In genomic region chr20:62142252-62143117, GRCh38 we compare ENCODE assay signal across 8 cellular contexts. TPM values are rescaled to one million over a fixed set of nuclear protein-coding genes. Genes with fewer than 3 reads are reported as not detected.
DNase-seq lines count a peak whose midpoint lies in the region; ATAC-seq, FAIRE-seq and TF ChIP-seq lines count a peak whose summit lies in the region.

No MANE protein-coding gene starts in this region.

- peak overlapping the region; percentile 91 to 98 for H3K27ac Mint-ChIP-seq in stimulated activated naive CD8-positive, alpha-beta T cell treated with anti-CD3 and anti-CD28 coated beads, Interleukin-15, amount 100 ng/mL, for 72 hours

- no peak for FAIRE-seq in GM12878 (lab: Jason Lieb, UNC)

- no peaks in the 10 kb centered on the region for H3K9me3 Mint-ChIP-seq in stimulated activated naive CD8-positive, alpha-beta T cell treated with anti-CD3 and anti-CD28 coated beads, Interleukin-15, amount 100 ng/mL, for 72 hours

- peak overlapping the region; percentile 70; the same call in 1 of the 2 replicates for H2AFZ ChIP-seq in DND-41 (ENCODE audit: low read depth, low read length)
- no peak overlapping the region for H2AFZ ChIP-seq in GM12878 (ENCODE audit: control insufficient read depth, low read depth, low read length)

- H3K36me3 ChIP-seq in DND-41 (ENCODE audit: insufficient read depth, low read length) (peaks cover 63% of the 10 kb centered on the region), GM12878 (ENCODE audit: control insufficient read depth in 2 of 2, insufficient read depth in 2 of 2, low read length in 1 of 2) (peaks cover 19 to 30% of the 10 kb centered on the region in 2 experiments)

- SMC1A ChIA-PET in GM12878 (lab: Charles Lee; ENCODE audit: uncharacterized antibody, unreplicated experiment): interaction anchor here (0.5 to 2.0 kb wide), 4 partner anchors 18 to 1488 kb away, joined by 4 to 14 read pairs (median 6); no protein-coding TSS in a partner anchor

- no peaks in the 10 kb centered on the region for H3K27me3 ChIP-seq in DND-41 (ENCODE audit: insufficient read depth, low read length, poor library complexity)
- H3K27me3 ChIP-seq in GM12878 (replicated peaks in 1 of 2; ENCODE audit: control insufficient read depth in 2 of 2, insufficient read depth in 2 of 2, low read length in 1 of 2): no peaks in the 10 kb centered on the region
- H3K27me3 ChIP-seq in layer of hippocampus (ENCODE audit: control insufficient read depth, insufficient read depth, low read length): no peaks in the 10 kb centered on the region

- ATAC-seq in DND-41 (ENCODE audit: insufficient read depth, low read depth) (peak; percentile 12), GM21528 (IDR thresholded peaks at IDR 0.05; ENCODE audit: low FRiP score, unreplicated experiment) (peak; percentile 15), GM12878 (peak; percentile 19)
- peak; percentile 18 for ATAC-seq in stimulated activated naive CD8-positive, alpha-beta T cell treated with anti-CD3 and anti-CD28 coated beads, Interleukin-15, amount 100 ng/mL, for 72 hours

- CTCF ChIA-PET in GM12878 (lab: Yijun Ruan, JAX): interaction anchor here (0.6 to 1.8 kb wide), 8 partner anchors 10 to 134 kb away, joined by 3 to 26 read pairs (median 4); partner anchors contain the start of gene LSM14B

- H4K20me1 ChIP-seq in DND-41 (ENCODE audit: insufficient read depth, low read length) (peaks cover 84% of the 10 kb centered on the region), GM12878 (ENCODE audit: control insufficient read depth, insufficient read depth) (peaks cover 16% of the 10 kb centered on the region)

- no peak for TF ChIP-seq EP300 in GM12878 (IDR thresholded peaks at IDR 0.05; ENCODE audit: borderline replicate concordance in 1 of 2, control insufficient read depth in 1 of 2, low read depth in 2 of 2, low read length in 2 of 2)

- H3K27ac ChIP-seq in DND-41 (ENCODE audit: low read length) (peak overlapping the region; percentile 84), GM12878 (ENCODE audit: control insufficient read depth, insufficient read depth) (peak overlapping the region; percentile 80), layer of hippocampus (ENCODE audit: low read depth, low read length) (peak overlapping the region; percentile 97)

- WGBS in GM12878 (ENCODE audit: insufficient coverage, insufficient replicate concordance, low lambda C conversion rate, missing lambda C conversion rate): 1% methylated on average over 55 of the region's 81 CpGs

- no TSS peak for BruUV-seq in GM12878 (replicated peaks; lab: Mats Ljungman, UMichigan)

- H3K4me3 ChIP-seq in DND-41 (ENCODE audit: low read depth in 1 of 2, low read length in 2 of 2): peak overlapping the region; percentile 83 to 84
- peak overlapping the region; percentile 78 for H3K4me3 ChIP-seq in Jurkat, Clone E6-1 (ENCODE audit: low read length)
- H3K4me3 ChIP-seq in GM12878: peak overlapping the region; percentile 93

- peaks cover 95% of the 10 kb centered on the region for H3K79me2 ChIP-seq in DND-41 (ENCODE audit: insufficient read depth, low read length)
- peaks cover 79% of the 10 kb centered on the region for H3K79me2 ChIP-seq in GM12878 (ENCODE audit: control insufficient read depth, insufficient read depth, low read length)

- DNase-seq in DND-41: peak; percentile 31
- DNase-seq in Jurkat, Clone E6-1 (ENCODE audit: low read depth, low spot score): no peak
- no peak for DNase-seq in GM12878 (ENCODE audit: low read depth, low spot score)
- peak in 1 of 2 donors; percentile 22 for DNase-seq in stimulated activated naive CD8-positive, alpha-beta T cell treated with anti-CD3 and anti-CD28 coated beads, Interleukin-15, amount 100 ng/mL, for 72 hours
- no peak for DNase-seq in NK-92 (lab: John Stamatoyannopoulos, UW; ENCODE audit: unreplicated experiment)
- DNase-seq in NCI-H345 (lab: John Stamatoyannopoulos, UW): no peak

- TF ChIP-seq RAD21 in GM12878 (IDR thresholded peaks at IDR 0.05; ENCODE audit: insufficient read depth, low read depth, low read length): no peak

- H3K9ac ChIP-seq in DND-41 (ENCODE audit: low read depth, low read length): peak overlapping the region; percentile 90
- peak overlapping the region; percentile 90 for H3K9ac ChIP-seq in GM12878 (ENCODE audit: control insufficient read depth, insufficient read depth, low read length)

- in situ Hi-C loops in GM12878 (cut with MboI): no loop called here

- RAD21 ChIA-PET in GM12878 (lab: Charles Lee; ENCODE audit: unreplicated experiment): interaction anchor here (1.9 kb wide), 1 partner anchor 131 kb away, joined by 16 read pairs; no protein-coding TSS in a partner anchor

- no peak for TF ChIP-seq CTCF in DND-41 (IDR thresholded peaks at IDR 0.05; ENCODE audit: borderline replicate concordance, extremely low read depth, low read length, poor library complexity, severe bottlenecking)
- TF ChIP-seq CTCF in GM12878 (IDR thresholded peaks at IDR 0.05 in 2 of 3, conservative IDR thresholded peaks at IDR 0.05 in 1 of 3; ENCODE audit: control insufficient read depth in 2 of 3, extremely low read depth in 1 of 3, insufficient read depth in 1 of 3, low read depth in 3 of 3, low read length in 3 of 3): no peak

- peak overlapping the region; percentile 88 to 93 for H3K4me3 Mint-ChIP-seq in stimulated activated naive CD8-positive, alpha-beta T cell treated with anti-CD3 and anti-CD28 coated beads, Interleukin-15, amount 100 ng/mL, for 72 hours

- intact Hi-C loops in GM12878 (cut with micrococcal nuclease; ENCODE audit: unreplicated experiment): loop anchor here (2.0 to 5.0 kb wide), 2 partner anchors 20 to 80 kb away; partner anchors contain the start of gene LSM14B

- peaks cover 53% of the 10 kb centered on the region for H3K4me1 ChIP-seq in DND-41 (ENCODE audit: insufficient read depth, low read length)
- peaks cover 12% of the 10 kb centered on the region for H3K4me1 ChIP-seq in GM12878 (ENCODE audit: control insufficient read depth, insufficient read depth, low read length)

- peaks cover 64% of the 10 kb centered on the region for H3K4me1 Mint-ChIP-seq in stimulated activated naive CD8-positive, alpha-beta T cell treated with anti-CD3 and anti-CD28 coated beads, Interleukin-15, amount 100 ng/mL, for 72 hours

- H3K27me3 Mint-ChIP-seq in stimulated activated naive CD8-positive, alpha-beta T cell treated with anti-CD3 and anti-CD28 coated beads, Interleukin-15, amount 100 ng/mL, for 72 hours: no peaks in the 10 kb centered on the region

- POLR2A ChIA-PET in GM12878 (lab: Charles Lee): interaction anchor here (1.0 to 1.7 kb wide), 6 partner anchors 15 to 75 kb away, joined by 3 to 8 read pairs (median 4); no protein-coding TSS in a partner anchor

- H3K4me2 ChIP-seq in DND-41 (ENCODE audit: insufficient read depth, low read length) (peak overlapping the region; percentile 95), GM12878 (ENCODE audit: control insufficient read depth, insufficient read depth) (peak overlapping the region; percentile 95)

- no peak for TF ChIP-seq POLR2A in GM12878 (IDR thresholded peaks at IDR 0.05; ENCODE audit: low read depth, low read length)

- no peaks in the 10 kb centered on the region for H3K9me3 ChIP-seq in DND-41 (ENCODE audit: insufficient read depth, low read length, severe bottlenecking)
- H3K9me3 ChIP-seq in GM12878 (replicated peaks; ENCODE audit: control insufficient read depth, insufficient read depth, low read length): no peaks in the 10 kb centered on the region

RNA-seq across cellular contexts. Expression of gene PSMA7, which starts 0.7 kb away (rescaled TPM):
- 375 TPM for polyA plus RNA-seq in Jurkat, Clone E6-1 (2012; ENCODE audit: insufficient read depth, insufficient read length)
- total RNA-seq in GM12878 (2013; cell fraction: nucleolus; rRNA removed): 59.7 and 68.2 TPM in 2 replicates
- total RNA-seq in GM12878 (2014; rRNA removed) (323 and 324 TPM in 2 replicates), GM12878 (2014; rRNA removed; fragmentation: Illumina TruSeq; extraction: Trizol) (210 and 216 TPM in 2 replicates), GM12878 (2021) (348 and 359 TPM in 2 replicates)
- polyA plus RNA-seq in GM12878 (2011; ENCODE audit: low read depth): 125 TPM
- polyA plus RNA-seq in GM12878 (2011; rRNA removed) (273 and 397 TPM in 2 replicates), GM12878 (2014; fragmentation: Illumina TruSeq; extraction: Trizol) (131 and 219 TPM in 2 replicates), GM12878 (2014; fragmentation: Nextera tagmentation; extraction: Ambion mirVana) (100 to 1,000 TPM; 333 to 546 TPM), GM12878 (2014; rRNA removed) (369 and 389 TPM in 2 replicates), GM12878 (2016; fragmentation: Nextera tagmentation; extraction: Ambion mirVana) (100 to 1,000 TPM; 824 to 857 TPM)
- polyA plus RNA-seq in GM12878 (2011; cell fraction: cytosol; rRNA removed): 444 and 554 TPM in 2 replicates
- polyA plus RNA-seq in GM12878 (2011; cell fraction: nucleus; rRNA removed): 378 and 385 TPM in 2 replicates
- 199 and 211 TPM in 2 replicates for polyA plus RNA-seq in GM12878 (2012)
- 170 and 184 TPM in 2 replicates for polyA minus RNA-seq in GM12878 (2011; rRNA and poly(A)+ RNA removed)
- 58.0 and 86.2 TPM in 2 replicates for polyA minus RNA-seq in GM12878 (2011; cell fraction: cytosol; rRNA and poly(A)+ RNA removed)
- polyA minus RNA-seq in GM12878 (2011; cell fraction: nucleus; rRNA and poly(A)+ RNA removed): 32.9 and 52.9 TPM in 2 replicates

RNA-seq across cellular contexts. Expression of gene SS18L1, which starts 1.1 kb away (rescaled TPM):
- 17.1 TPM for polyA plus RNA-seq in Jurkat, Clone E6-1 (2012; ENCODE audit: insufficient read depth, insufficient read length)
- total RNA-seq in GM12878 (2013; cell fraction: nucleolus; rRNA removed): 55.6 and 59.3 TPM in 2 replicates
- total RNA-seq in GM12878 (2014; rRNA removed) (8.1 and 12.4 TPM in 2 replicates), GM12878 (2014; rRNA removed; fragmentation: Illumina TruSeq; extraction: Trizol) (6.1 and 6.6 TPM in 2 replicates), GM12878 (2021) (10.4 and 11.1 TPM in 2 replicates)
- 2.8 TPM for polyA plus RNA-seq in GM12878 (2011; ENCODE audit: low read depth)
- polyA plus RNA-seq in GM12878 (2011; rRNA removed) (11.7 and 12.1 TPM in 2 replicates), GM12878 (2014; fragmentation: Illumina TruSeq; extraction: Trizol) (7.0 and 8.2 TPM in 2 replicates), GM12878 (2014; fragmentation: Nextera tagmentation; extraction: Ambion mirVana) (1 to 10 TPM; 1.8 to 2.2 TPM), GM12878 (2014; rRNA removed) (20.0 and 21.8 TPM in 2 replicates), GM12878 (2016; fragmentation: Nextera tagmentation; extraction: Ambion mirVana) (1 to 10 TPM; 2.4 to 2.8 TPM)
- 8.8 and 17.7 TPM in 2 replicates for polyA plus RNA-seq in GM12878 (2011; cell fraction: cytosol; rRNA removed)
- polyA plus RNA-seq in GM12878 (2011; cell fraction: nucleus; rRNA removed): 46.7 and 57.7 TPM in 2 replicates
- polyA plus RNA-seq in GM12878 (2012): 6.1 and 8.3 TPM in 2 replicates
- polyA minus RNA-seq in GM12878 (2011; rRNA and poly(A)+ RNA removed): 9.8 and 20.6 TPM in 2 replicates
- 6.7 and 7.0 TPM in 2 replicates for polyA minus RNA-seq in GM12878 (2011; cell fraction: cytosol; rRNA and poly(A)+ RNA removed)
- 13.2 and 25.6 TPM in 2 replicates for polyA minus RNA-seq in GM12878 (2011; cell fraction: nucleus; rRNA and poly(A)+ RNA removed)

RNA-seq across cellular contexts. Expression of gene LSM14B, which starts 20.2 kb away (rescaled TPM):
- polyA plus RNA-seq in Jurkat, Clone E6-1 (2012; ENCODE audit: insufficient read depth, insufficient read length): 60.7 TPM
- total RNA-seq in GM12878 (2013; cell fraction: nucleolus; rRNA removed): 29.3 TPM in 2 replicates
- total RNA-seq in GM12878 (2014; rRNA removed) (18.0 and 18.9 TPM in 2 replicates), GM12878 (2014; rRNA removed; fragmentation: Illumina TruSeq; extraction: Trizol) (13.3 and 16.2 TPM in 2 replicates), GM12878 (2021) (34.3 and 34.9 TPM in 2 replicates)
- 10.6 TPM for polyA plus RNA-seq in GM12878 (2011; ENCODE audit: low read depth)
- polyA plus RNA-seq in GM12878 (2011; rRNA removed) (25.5 and 33.2 TPM in 2 replicates), GM12878 (2014; fragmentation: Illumina TruSeq; extraction: Trizol) (8.9 and 15.1 TPM in 2 replicates), GM12878 (2014; fragmentation: Nextera tagmentation; extraction: Ambion mirVana) (1 to 10 TPM in 1 of 2 experiments, under 1 TPM in 1; 0.56 to 1.8 TPM), GM12878 (2014; rRNA removed) (29.6 and 30.3 TPM in 2 replicates), GM12878 (2016; fragmentation: Nextera tagmentation; extraction: Ambion mirVana) (1 to 10 TPM in 1 of 2 experiments, under 1 TPM in 1; 0.79 to 1.4 TPM)
- 30.6 and 42.4 TPM in 2 replicates for polyA plus RNA-seq in GM12878 (2011; cell fraction: cytosol; rRNA removed)
- polyA plus RNA-seq in GM12878 (2011; cell fraction: nucleus; rRNA removed): 49.4 and 55.9 TPM in 2 replicates
- 26.7 and 32.9 TPM in 2 replicates for polyA plus RNA-seq in GM12878 (2012)
- polyA minus RNA-seq in GM12878 (2011; rRNA and poly(A)+ RNA removed): 25.7 and 36.1 TPM in 2 replicates
- polyA minus RNA-seq in GM12878 (2011; cell fraction: cytosol; rRNA and poly(A)+ RNA removed): 15.6 and 16.8 TPM in 2 replicates
- polyA minus RNA-seq in GM12878 (2011; cell fraction: nucleus; rRNA and poly(A)+ RNA removed): 12.8 and 25.0 TPM in 2 replicates

RNA-seq across cellular contexts. Expression of gene MTG2, which starts 40.3 kb away (rescaled TPM):
- 31.2 TPM for polyA plus RNA-seq in Jurkat, Clone E6-1 (2012; ENCODE audit: insufficient read depth, insufficient read length)
- total RNA-seq in GM12878 (2013; cell fraction: nucleolus; rRNA removed): 48.5 and 51.0 TPM in 2 replicates
- total RNA-seq in GM12878 (2014; rRNA removed): 40.9 and 44.1 TPM in 2 replicates
- total RNA-seq in GM12878 (2014; rRNA removed; fragmentation: Illumina TruSeq; extraction: Trizol): 19.3 and 28.5 TPM in 2 replicates
- total RNA-seq in GM12878 (2021): 40.4 and 52.4 TPM in 2 replicates
- polyA plus RNA-seq in GM12878 (2011; ENCODE audit: low read depth): 12.8 TPM
- polyA plus RNA-seq in GM12878 (2011; rRNA removed): 22.2 and 32.9 TPM in 2 replicates
- 44.6 and 54.2 TPM in 2 replicates for polyA plus RNA-seq in GM12878 (2011; cell fraction: cytosol; rRNA removed)
- 23.9 and 38.8 TPM in 2 replicates for polyA plus RNA-seq in GM12878 (2011; cell fraction: nucleus; rRNA removed)
- polyA plus RNA-seq in GM12878 (2012): 18.6 and 25.9 TPM in 2 replicates
- polyA plus RNA-seq in GM12878 (2014; fragmentation: Illumina TruSeq; extraction: Trizol): 10.4 and 31.4 TPM in 2 replicates
- 1 to 10 TPM; 6.2 to 7.3 TPM for polyA plus RNA-seq in GM12878 (2014; fragmentation: Nextera tagmentation; extraction: Ambion mirVana)
- 44.5 and 45.2 TPM in 2 replicates for polyA plus RNA-seq in GM12878 (2014; rRNA removed)
- polyA plus RNA-seq in GM12878 (2016; fragmentation: Nextera tagmentation; extraction: Ambion mirVana): 10 to 100 TPM; 35.8 to 38.6 TPM
- 15.4 and 31.5 TPM in 2 replicates for polyA minus RNA-seq in GM12878 (2011; rRNA and poly(A)+ RNA removed)
- 6.9 and 9.5 TPM in 2 replicates for polyA minus RNA-seq in GM12878 (2011; cell fraction: cytosol; rRNA and poly(A)+ RNA removed)
- polyA minus RNA-seq in GM12878 (2011; cell fraction: nucleus; rRNA and poly(A)+ RNA removed): 8.2 and 26.7 TPM in 2 replicates
